29 cellular contexts compared by ENCODE assay signal in genomic region chr4:161260819-161261218, GRCh38.
"Had no signal": no experiment of that assay in that cellular context is flagged by ENCODE, and none has a peak within 500 bp of the region (broad histone marks: within the 10 kb centered on the region; RNA-seq: fewer than 3 reads in every experiment).

No MANE protein-coding gene starts in this region.

- FAIRE-seq: colon, endometrium, endothelial cell of umbilical vein, frontal cortex had no signal

- H3K4me3 ChIP-seq: colonic mucosa, coronary artery, dorsolateral prefrontal cortex, esophagus muscularis mucosa, esophagus squamous epithelium, gastrocnemius medialis, gastroesophageal sphincter, heart left ventricle, heart right ventricle, hepatocyte had no signal

- ATAC-seq: effector memory CD8-positive, alpha-beta T cell; esophagus mucosa; foreskin keratinocyte; gastrocnemius medialis; gastroesophageal sphincter; heart left ventricle; heart right ventricle had no signal

- H3K9me3 ChIP-seq: colonic mucosa had no signal

- H3K4me1 ChIP-seq: colonic mucosa, esophagus muscularis mucosa, esophagus squamous epithelium, foreskin keratinocyte, gastrocnemius medialis, gastroesophageal sphincter, heart left ventricle, heart right ventricle had no signal

- H2AFZ ChIP-seq: hepatocyte had no signal

- H3K36me3 ChIP-seq: colonic mucosa, esophagus muscularis mucosa, esophagus squamous epithelium, gastrocnemius medialis, gastroesophageal sphincter, heart left ventricle, heart right ventricle had no signal

- H3K4me2 ChIP-seq: hepatocyte had no signal

- H3K27me3 ChIP-seq: colonic mucosa, dorsolateral prefrontal cortex, esophagus muscularis mucosa, esophagus squamous epithelium, foreskin keratinocyte, gastrocnemius medialis, gastroesophageal sphincter, heart left ventricle, heart right ventricle, hepatocyte had no signal

- H3K27ac ChIP-seq: colonic mucosa, coronary artery, dorsolateral prefrontal cortex, epithelial cell of prostate, esophagus muscularis mucosa, esophagus squamous epithelium, foreskin keratinocyte, gastrocnemius medialis, gastroesophageal sphincter, heart left ventricle, heart right ventricle, hepatocyte had no signal

- H3K79me2 ChIP-seq: hepatocyte had no signal

- DNase-seq: colonic mucosa; cortex of kidney; dermis blood vessel endothelial cell; dorsolateral prefrontal cortex; effector CD4-positive, alpha-beta T cell; effector CD8-positive, alpha-beta T cell; effector memory CD4-positive, alpha-beta T cell; effector memory CD8-positive, alpha-beta T cell; endodermal cell; erythroblast; esophagus squamous epithelium; foreskin fibroblast; foreskin keratinocyte; foreskin melanocyte; gastrocnemius medialis; glutamatergic neuron; head of caudate nucleus; heart left ventricle; heart right ventricle had no signal
